ENCODE assay signal across 8 cellular contexts in the genomic region with DNA sequence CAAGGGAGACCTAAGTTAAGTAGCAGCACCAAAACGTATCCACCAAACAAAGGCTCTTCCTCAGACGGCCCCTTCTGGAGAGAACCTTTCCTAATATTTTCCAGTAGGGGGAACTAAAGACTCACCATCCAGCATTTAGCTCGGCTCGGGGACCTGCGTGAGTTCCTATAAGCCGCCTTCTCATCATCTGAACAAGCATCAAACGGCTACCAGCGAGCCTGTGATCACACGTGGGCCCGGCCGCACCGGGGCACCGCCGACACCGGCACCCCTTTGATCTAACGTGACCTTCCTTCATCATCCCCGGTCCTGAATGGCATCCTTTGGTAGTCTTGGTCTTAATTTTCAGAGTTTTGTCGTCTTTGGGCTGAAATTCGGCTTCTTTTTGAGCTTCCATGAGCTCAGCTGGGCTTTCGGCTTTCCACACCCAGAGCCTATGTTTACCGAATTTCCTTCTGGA. TPM values are rescaled to one million over a fixed set of nuclear protein-coding genes. Genes with fewer than 3 reads are reported as not detected.
DNase-seq lines count a peak whose midpoint lies in the region; ATAC-seq and TF ChIP-seq lines count a peak whose summit lies in the region.

No MANE protein-coding gene starts in this region.

- peak; percentile 67 for TF ChIP-seq CTCF in AG09319 (IDR thresholded peaks at IDR 0.05; ENCODE audit: low read depth, low read length)

- peak overlapping the region; percentile 11 to 45 for H3K27ac ChIP-seq in esophagus (ENCODE audit: low read depth in 2 of 2, low read length in 1 of 2)

- peak; percentile 80 for ATAC-seq in GM19463 (IDR thresholded peaks at IDR 0.05; ENCODE audit: unreplicated experiment)
- ATAC-seq in SK-N-SH treated with all-trans-retinoic acid at 6 μM for 48 hours, result peak; percentile 98
- ATAC-seq in HG02571 (IDR thresholded peaks at IDR 0.05; ENCODE audit: unreplicated experiment), result no peak

- DNase-seq in AG09319 (ENCODE audit: extremely low read depth, low read depth) (peak; percentile 77), NCI-H1417 treated with DMSO at 0.1 percent for 48 hours (lab: John Stamatoyannopoulos, UW) (peak; percentile 42), middle frontal gyrus (ENCODE audit: extremely low spot score, low spot score) (peak; percentile 84)
- no peak for DNase-seq in activated effector memory CD4-positive, alpha-beta T cell treated with anti-CD3 and anti-CD28 coated beads, Interleukin-2, amount 50 U/mL, for 16 hours

- H3K9me3 ChIP-seq in esophagus (ENCODE audit: control insufficient read depth in 2 of 2, insufficient read depth in 1 of 2, low read depth in 1 of 2, low read length in 1 of 2), result no peaks in the 10 kb centered on the region

- no peaks in the 10 kb centered on the region for H3K36me3 ChIP-seq in esophagus (ENCODE audit: control insufficient read depth in 2 of 2, insufficient read depth in 2 of 2, low read length in 1 of 2)

- H3K27me3 ChIP-seq in esophagus (ENCODE audit: control insufficient read depth in 1 of 2, insufficient read depth in 2 of 2, low read length in 2 of 2), result no peaks in the 10 kb centered on the region

- peak overlapping the region; percentile 64 to 72 for H3K4me3 ChIP-seq in esophagus (ENCODE audit: low read depth in 1 of 2, low read length in 2 of 2)

- 1 to 2% methylated on average over 21 of the region's 21 CpGs for WGBS in esophagus, 2 donors

- no peaks in the 10 kb centered on the region for H3K4me1 ChIP-seq in esophagus (ENCODE audit: control insufficient read depth in 2 of 2, insufficient read depth in 2 of 2, low read length in 1 of 2)

TF ChIP-seq in SK-N-SH treated with all-trans-retinoic acid at 6 μM for 48 hours, 23 proteins besides CTCF, POLR2A, EP300 and RAD21:
- TF ChIP-seq, protein P1, sequence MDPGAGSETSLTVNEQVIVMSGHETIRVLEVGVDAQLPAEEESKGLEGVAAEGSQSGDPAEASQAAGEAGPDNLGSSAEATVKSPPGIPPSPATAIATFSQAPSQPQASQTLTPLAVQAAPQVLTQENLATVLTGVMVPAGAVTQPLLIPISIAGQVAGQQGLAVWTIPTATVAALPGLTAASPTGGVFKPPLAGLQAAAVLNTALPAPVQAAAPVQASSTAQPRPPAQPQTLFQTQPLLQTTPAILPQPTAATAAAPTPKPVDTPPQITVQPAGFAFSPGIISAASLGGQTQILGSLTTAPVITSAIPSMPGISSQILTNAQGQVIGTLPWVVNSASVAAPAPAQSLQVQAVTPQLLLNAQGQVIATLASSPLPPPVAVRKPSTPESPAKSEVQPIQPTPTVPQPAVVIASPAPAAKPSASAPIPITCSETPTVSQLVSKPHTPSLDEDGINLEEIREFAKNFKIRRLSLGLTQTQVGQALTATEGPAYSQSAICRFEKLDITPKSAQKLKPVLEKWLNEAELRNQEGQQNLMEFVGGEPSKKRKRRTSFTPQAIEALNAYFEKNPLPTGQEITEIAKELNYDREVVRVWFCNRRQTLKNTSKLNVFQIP (CRISPR knock-in tag; IDR thresholded peaks at IDR 0.05; ENCODE audit: borderline replicate concordance, low read depth), result no peak
- TF ChIP-seq TCF4 (CRISPR knock-in tag; IDR thresholded peaks at IDR 0.05; ENCODE audit: borderline replicate concordance), result no peak

RNA-seq across cellular contexts. Expression of a gene that starts 1.4 kb away (rescaled TPM):
- 1 to 10 TPM; 1.4 to 2.4 TPM for polyA plus RNA-seq in esophagus
